In the genomic region with DNA sequence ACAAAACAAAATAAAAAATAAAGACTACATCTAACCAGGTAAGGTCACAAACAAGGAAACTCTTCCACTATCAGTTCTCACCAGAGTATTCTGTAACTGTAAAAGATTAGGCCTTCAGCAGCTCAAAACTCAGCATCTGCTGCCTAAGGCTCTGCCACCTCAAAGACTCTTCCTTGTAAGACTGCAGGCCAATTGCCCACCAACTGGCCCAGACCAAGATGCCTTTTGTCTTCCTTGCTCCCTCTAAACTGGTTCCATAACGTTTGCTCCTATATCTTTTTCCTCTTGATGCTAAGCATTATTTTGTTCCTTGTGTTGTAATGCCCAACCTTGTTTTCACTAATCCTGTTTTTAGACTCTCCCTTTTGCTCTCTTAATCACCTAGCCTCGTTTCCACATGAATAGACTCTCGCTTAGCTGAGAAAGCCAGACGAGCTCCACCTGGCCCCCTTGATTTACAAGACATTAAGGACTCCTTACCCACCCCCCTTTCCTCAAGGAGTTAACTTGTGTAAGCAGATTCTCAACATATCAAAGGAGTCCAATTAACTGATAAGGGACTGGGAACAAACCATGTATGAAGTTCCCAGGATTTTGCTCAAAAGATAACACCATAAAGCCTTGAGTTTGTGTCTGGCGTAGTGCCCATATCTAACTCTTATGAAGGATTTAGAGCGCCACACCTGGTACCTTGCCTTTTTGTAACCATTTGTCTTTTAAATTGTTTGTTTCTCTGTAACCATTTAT, we compare ENCODE assay signal across 1 cellular context.
TF ChIP-seq lines count a peak whose summit lies in the region.

No MANE protein-coding gene starts in this region.

TF ChIP-seq in GM23338, 12 proteins besides CTCF, POLR2A, EP300 and RAD21:
- TF ChIP-seq, protein P1, sequence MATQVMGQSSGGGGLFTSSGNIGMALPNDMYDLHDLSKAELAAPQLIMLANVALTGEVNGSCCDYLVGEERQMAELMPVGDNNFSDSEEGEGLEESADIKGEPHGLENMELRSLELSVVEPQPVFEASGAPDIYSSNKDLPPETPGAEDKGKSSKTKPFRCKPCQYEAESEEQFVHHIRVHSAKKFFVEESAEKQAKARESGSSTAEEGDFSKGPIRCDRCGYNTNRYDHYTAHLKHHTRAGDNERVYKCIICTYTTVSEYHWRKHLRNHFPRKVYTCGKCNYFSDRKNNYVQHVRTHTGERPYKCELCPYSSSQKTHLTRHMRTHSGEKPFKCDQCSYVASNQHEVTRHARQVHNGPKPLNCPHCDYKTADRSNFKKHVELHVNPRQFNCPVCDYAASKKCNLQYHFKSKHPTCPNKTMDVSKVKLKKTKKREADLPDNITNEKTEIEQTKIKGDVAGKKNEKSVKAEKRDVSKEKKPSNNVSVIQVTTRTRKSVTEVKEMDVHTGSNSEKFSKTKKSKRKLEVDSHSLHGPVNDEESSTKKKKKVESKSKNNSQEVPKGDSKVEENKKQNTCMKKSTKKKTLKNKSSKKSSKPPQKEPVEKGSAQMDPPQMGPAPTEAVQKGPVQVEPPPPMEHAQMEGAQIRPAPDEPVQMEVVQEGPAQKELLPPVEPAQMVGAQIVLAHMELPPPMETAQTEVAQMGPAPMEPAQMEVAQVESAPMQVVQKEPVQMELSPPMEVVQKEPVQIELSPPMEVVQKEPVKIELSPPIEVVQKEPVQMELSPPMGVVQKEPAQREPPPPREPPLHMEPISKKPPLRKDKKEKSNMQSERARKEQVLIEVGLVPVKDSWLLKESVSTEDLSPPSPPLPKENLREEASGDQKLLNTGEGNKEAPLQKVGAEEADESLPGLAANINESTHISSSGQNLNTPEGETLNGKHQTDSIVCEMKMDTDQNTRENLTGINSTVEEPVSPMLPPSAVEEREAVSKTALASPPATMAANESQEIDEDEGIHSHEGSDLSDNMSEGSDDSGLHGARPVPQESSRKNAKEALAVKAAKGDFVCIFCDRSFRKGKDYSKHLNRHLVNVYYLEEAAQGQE (IDR thresholded peaks at IDR 0.05; ENCODE audit: unreplicated experiment): no peak
- TF ChIP-seq STAT1 (IDR thresholded peaks at IDR 0.05; ENCODE audit: unreplicated experiment) (no peak), ZNF331 (CRISPR knock-in tag; IDR thresholded peaks at IDR 0.05; ENCODE audit: low read depth) (no peak), EZH2 (IDR thresholded peaks at IDR 0.05; ENCODE audit: low read depth, unreplicated experiment) (no peak), EZH2phosphoT487 (IDR thresholded peaks at IDR 0.05; ENCODE audit: unreplicated experiment) (no peak), POLR2AphosphoS5 (IDR thresholded peaks at IDR 0.05; ENCODE audit: low read depth) (peak; percentile 37; the same call in 1 of the 2 replicates), ZNF114 (CRISPR knock-in tag; IDR thresholded peaks at IDR 0.05) (no peak), NANOG (IDR thresholded peaks at IDR 0.05; ENCODE audit: borderline replicate concordance) (peak; percentile 93), JUNB (IDR thresholded peaks at IDR 0.05; ENCODE audit: unreplicated experiment) (peak; percentile 15), CREB1 (CRISPR knock-in tag; IDR thresholded peaks at IDR 0.05; ENCODE audit: low read depth) (no peak)
- TF ChIP-seq, protein P2, sequence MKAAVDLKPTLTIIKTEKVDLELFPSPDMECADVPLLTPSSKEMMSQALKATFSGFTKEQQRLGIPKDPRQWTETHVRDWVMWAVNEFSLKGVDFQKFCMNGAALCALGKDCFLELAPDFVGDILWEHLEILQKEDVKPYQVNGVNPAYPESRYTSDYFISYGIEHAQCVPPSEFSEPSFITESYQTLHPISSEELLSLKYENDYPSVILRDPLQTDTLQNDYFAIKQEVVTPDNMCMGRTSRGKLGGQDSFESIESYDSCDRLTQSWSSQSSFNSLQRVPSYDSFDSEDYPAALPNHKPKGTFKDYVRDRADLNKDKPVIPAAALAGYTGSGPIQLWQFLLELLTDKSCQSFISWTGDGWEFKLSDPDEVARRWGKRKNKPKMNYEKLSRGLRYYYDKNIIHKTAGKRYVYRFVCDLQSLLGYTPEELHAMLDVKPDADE (IDR thresholded peaks at IDR 0.05): no peak
- TF ChIP-seq, protein P3, sequence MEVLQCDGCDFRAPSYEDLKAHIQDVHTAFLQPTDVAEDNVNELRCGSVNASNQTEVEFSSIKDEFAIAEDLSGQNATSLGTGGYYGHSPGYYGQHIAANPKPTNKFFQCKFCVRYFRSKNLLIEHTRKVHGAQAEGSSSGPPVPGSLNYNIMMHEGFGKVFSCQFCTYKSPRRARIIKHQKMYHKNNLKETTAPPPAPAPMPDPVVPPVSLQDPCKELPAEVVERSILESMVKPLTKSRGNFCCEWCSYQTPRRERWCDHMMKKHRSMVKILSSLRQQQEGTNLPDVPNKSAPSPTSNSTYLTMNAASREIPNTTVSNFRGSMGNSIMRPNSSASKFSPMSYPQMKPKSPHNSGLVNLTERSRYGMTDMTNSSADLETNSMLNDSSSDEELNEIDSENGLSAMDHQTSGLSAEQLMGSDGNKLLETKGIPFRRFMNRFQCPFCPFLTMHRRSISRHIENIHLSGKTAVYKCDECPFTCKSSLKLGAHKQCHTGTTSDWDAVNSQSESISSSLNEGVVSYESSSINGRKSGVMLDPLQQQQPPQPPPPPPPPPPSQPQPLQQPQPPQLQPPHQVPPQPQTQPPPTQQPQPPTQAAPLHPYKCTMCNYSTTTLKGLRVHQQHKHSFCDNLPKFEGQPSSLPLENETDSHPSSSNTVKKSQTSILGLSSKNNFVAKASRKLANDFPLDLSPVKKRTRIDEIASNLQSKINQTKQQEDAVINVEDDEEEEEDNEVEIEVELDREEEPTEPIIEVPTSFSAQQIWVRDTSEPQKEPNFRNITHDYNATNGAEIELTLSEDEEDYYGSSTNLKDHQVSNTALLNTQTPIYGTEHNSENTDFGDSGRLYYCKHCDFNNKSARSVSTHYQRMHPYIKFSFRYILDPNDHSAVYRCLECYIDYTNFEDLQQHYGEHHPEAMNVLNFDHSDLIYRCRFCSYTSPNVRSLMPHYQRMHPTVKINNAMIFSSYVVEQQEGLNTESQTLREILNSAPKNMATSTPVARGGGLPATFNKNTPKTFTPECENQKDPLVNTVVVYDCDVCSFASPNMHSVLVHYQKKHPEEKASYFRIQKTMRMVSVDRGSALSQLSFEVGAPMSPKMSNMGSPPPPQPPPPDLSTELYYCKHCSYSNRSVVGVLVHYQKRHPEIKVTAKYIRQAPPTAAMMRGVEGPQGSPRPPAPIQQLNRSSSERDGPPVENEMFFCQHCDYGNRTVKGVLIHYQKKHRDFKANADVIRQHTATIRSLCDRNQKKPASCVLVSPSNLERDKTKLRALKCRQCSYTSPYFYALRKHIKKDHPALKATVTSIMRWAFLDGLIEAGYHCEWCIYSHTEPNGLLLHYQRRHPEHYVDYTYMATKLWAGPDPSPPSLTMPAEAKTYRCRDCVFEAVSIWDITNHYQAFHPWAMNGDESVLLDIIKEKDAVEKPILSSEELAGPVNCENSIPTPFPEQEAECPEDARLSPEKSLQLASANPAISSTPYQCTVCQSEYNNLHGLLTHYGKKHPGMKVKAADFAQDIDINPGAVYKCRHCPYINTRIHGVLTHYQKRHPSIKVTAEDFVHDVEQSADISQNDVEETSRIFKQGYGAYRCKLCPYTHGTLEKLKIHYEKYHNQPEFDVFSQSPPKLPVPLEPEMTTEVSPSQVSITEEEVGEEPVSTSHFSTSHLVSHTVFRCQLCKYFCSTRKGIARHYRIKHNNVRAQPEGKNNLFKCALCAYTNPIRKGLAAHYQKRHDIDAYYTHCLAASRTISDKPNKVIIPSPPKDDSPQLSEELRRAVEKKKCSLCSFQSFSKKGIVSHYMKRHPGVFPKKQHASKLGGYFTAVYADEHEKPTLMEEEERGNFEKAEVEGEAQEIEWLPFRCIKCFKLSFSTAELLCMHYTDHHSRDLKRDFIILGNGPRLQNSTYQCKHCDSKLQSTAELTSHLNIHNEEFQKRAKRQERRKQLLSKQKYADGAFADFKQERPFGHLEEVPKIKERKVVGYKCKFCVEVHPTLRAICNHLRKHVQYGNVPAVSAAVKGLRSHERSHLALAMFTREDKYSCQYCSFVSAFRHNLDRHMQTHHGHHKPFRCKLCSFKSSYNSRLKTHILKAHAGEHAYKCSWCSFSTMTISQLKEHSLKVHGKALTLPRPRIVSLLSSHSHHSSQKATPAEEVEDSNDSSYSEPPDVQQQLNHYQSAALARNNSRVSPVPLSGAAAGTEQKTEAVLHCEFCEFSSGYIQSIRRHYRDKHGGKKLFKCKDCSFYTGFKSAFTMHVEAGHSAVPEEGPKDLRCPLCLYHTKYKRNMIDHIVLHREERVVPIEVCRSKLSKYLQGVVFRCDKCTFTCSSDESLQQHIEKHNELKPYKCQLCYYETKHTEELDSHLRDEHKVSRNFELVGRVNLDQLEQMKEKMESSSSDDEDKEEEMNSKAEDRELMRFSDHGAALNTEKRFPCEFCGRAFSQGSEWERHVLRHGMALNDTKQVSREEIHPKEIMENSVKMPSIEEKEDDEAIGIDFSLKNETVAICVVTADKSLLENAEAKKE (CRISPR knock-in tag; IDR thresholded peaks at IDR 0.05): no peak
